In genomic region chr7:107043916-107044346, GRCh38 we compare ENCODE assay signal across 1 cellular context.
TF ChIP-seq lines count a peak whose summit lies in the region.

No MANE protein-coding gene starts in this region.

TF ChIP-seq in K562, 482 proteins besides CTCF, POLR2A, EP300 and RAD21 (continued from another document and continues in another):
- no peak for TF ChIP-seq ZNF655 (CRISPR knock-in tag; IDR thresholded peaks at IDR 0.05)
- no peak for TF ChIP-seq ZBTB11 (CRISPR knock-in tag; IDR thresholded peaks at IDR 0.05)
- no peak for TF ChIP-seq E2F5 (CRISPR knock-in tag; IDR thresholded peaks at IDR 0.05)
- TF ChIP-seq MYBL2 (IDR thresholded peaks at IDR 0.05; ENCODE audit: low read depth), result peak; percentile 10; the same call in 1 of the 2 replicates
- no peak for TF ChIP-seq MYBL2 (CRISPR knock-in tag; IDR thresholded peaks at IDR 0.05; ENCODE audit: borderline replicate concordance)
- peak; percentile 71; the same call in 1 of the 2 replicates for TF ChIP-seq CREB3L1 (IDR thresholded peaks at IDR 0.05; ENCODE audit: borderline replicate concordance, low read depth)
- TF ChIP-seq ZBTB43 (CRISPR knock-in tag; IDR thresholded peaks at IDR 0.05), result no peak
- TF ChIP-seq TRIM24 (IDR thresholded peaks at IDR 0.05), result 0 out of 4 replicates have a peak, but pooled peaks of 1 of the 2 experiments have one; percentile 26
- peak in 1 of 2 experiments; percentile 79; a peak in 1 of 4 replicates for TF ChIP-seq CSDE1 (IDR thresholded peaks at IDR 0.05)
- TF ChIP-seq CREB1 (IDR thresholded peaks at IDR 0.05), result no peak
- no peak for TF ChIP-seq CREB1 (CRISPR knock-in tag; IDR thresholded peaks at IDR 0.05)
- no peak for TF ChIP-seq GTF2E2 (tag; IDR thresholded peaks at IDR 0.05)
- TF ChIP-seq MIER1 (IDR thresholded peaks at IDR 0.05; ENCODE audit: low read depth), result 0 out of 2 replicates have a peak, but pooled peaks have one; percentile 50
- 0 out of 2 replicates have a peak, but pooled peaks have one; percentile 25 for TF ChIP-seq CREB3 (tag; conservative IDR thresholded peaks at IDR 0.05; ENCODE audit: low read depth)
- no peak for TF ChIP-seq RFX5 (IDR thresholded peaks at IDR 0.05; ENCODE audit: low read depth, low read length)
- no peak; a peak in 1 of 4 replicates for TF ChIP-seq ARNT (IDR thresholded peaks at IDR 0.05)
- TF ChIP-seq FOSL1 (tag; conservative IDR thresholded peaks at IDR 0.05), result no peak; the same call in 1 of the 2 replicates
- no peak for TF ChIP-seq SREBF1 (IDR thresholded peaks at IDR 0.05; ENCODE audit: borderline replicate concordance, low read depth, low read length)
- no peak for TF ChIP-seq MBD2 (IDR thresholded peaks at IDR 0.05; ENCODE audit: borderline replicate concordance, low read depth)
- TF ChIP-seq DIDO1 (tag; IDR thresholded peaks at IDR 0.05; ENCODE audit: low read depth), result no peak
- no peak for TF ChIP-seq ZNF212 (CRISPR knock-in tag; IDR thresholded peaks at IDR 0.05)
- TF ChIP-seq YY1 (IDR thresholded peaks at IDR 0.05; ENCODE audit: borderline replicate concordance in 1 of 3, control insufficient read depth in 1 of 3, extremely low read depth in 1 of 3, insufficient read depth in 3 of 3, insufficient read length in 1 of 3, insufficient replicate concordance in 2 of 3, low read depth in 1 of 3, low read length in 2 of 3), result no peak
- TF ChIP-seq IRF1 (CRISPR knock-in tag; IDR thresholded peaks at IDR 0.05; ENCODE audit: borderline replicate concordance), result 0 out of 2 replicates have a peak, but pooled peaks have one; percentile 30
- peak; percentile 22; the same call in 1 of the 2 replicates for TF ChIP-seq ADNP (tag; IDR thresholded peaks at IDR 0.05)
- peak; percentile 27; the same call in 1 of the 2 replicates for TF ChIP-seq SMARCA5 (IDR thresholded peaks at IDR 0.05)
- peak; percentile 44; the same call in 1 of the 2 replicates for TF ChIP-seq MTA1 (IDR thresholded peaks at IDR 0.05; ENCODE audit: borderline replicate concordance)
- no peak for TF ChIP-seq ZNF699 (CRISPR knock-in tag; IDR thresholded peaks at IDR 0.05; ENCODE audit: insufficient replicate concordance)
- peak; percentile 25; the same call in 1 of the 2 replicates for TF ChIP-seq BCOR (IDR thresholded peaks at IDR 0.05)
- 0 out of 2 replicates have a peak, but pooled peaks have one; percentile 33 for TF ChIP-seq DNMT1 (IDR thresholded peaks at IDR 0.05)
- TF ChIP-seq BCL6 (CRISPR knock-in tag; IDR thresholded peaks at IDR 0.05), result no peak
- TF ChIP-seq SMARCA4 (IDR thresholded peaks at IDR 0.05), result 0 out of 2 replicates have a peak, but pooled peaks have one; percentile 14
- no peak for TF ChIP-seq ZNF277 (CRISPR knock-in tag; IDR thresholded peaks at IDR 0.05; ENCODE audit: borderline replicate concordance)
- TF ChIP-seq ZNF431 (CRISPR knock-in tag; IDR thresholded peaks at IDR 0.05), result no peak
- TF ChIP-seq HDAC3 (IDR thresholded peaks at IDR 0.05; ENCODE audit: borderline replicate concordance, partially characterized antibody), result peak; percentile 39
- TF ChIP-seq EP400 (IDR thresholded peaks at IDR 0.05), result peak; percentile 56
- 0 out of 2 replicates have a peak, but pooled peaks have one; percentile 21 for TF ChIP-seq AFF4 (CRISPR knock-in tag; IDR thresholded peaks at IDR 0.05)
- TF ChIP-seq HDAC1 (IDR thresholded peaks at IDR 0.05), result peak in 1 of 2 experiments; percentile 33; a peak in 1 of 4 replicates
- TF ChIP-seq HINFP (tag; conservative IDR thresholded peaks at IDR 0.05; ENCODE audit: low read depth), result peak; percentile 16; the same call in 1 of the 2 replicates
- no peak for TF ChIP-seq BRF1 (IDR thresholded peaks at IDR 0.05; ENCODE audit: borderline replicate concordance, extremely low read depth, insufficient read length)
- no peak for TF ChIP-seq GTF2B (IDR thresholded peaks at IDR 0.05; ENCODE audit: extremely low read depth, insufficient read length)
- TF ChIP-seq CBFA2T3 (IDR thresholded peaks at IDR 0.05), result no peak
- no peak for TF ChIP-seq MXI1 (IDR thresholded peaks at IDR 0.05; ENCODE audit: low read depth, low read length)
- TF ChIP-seq NCOR1 (IDR thresholded peaks at IDR 0.05), result no peak
